Comparison of ENCODE assay signal across 8 cellular contexts in the genomic region with DNA sequence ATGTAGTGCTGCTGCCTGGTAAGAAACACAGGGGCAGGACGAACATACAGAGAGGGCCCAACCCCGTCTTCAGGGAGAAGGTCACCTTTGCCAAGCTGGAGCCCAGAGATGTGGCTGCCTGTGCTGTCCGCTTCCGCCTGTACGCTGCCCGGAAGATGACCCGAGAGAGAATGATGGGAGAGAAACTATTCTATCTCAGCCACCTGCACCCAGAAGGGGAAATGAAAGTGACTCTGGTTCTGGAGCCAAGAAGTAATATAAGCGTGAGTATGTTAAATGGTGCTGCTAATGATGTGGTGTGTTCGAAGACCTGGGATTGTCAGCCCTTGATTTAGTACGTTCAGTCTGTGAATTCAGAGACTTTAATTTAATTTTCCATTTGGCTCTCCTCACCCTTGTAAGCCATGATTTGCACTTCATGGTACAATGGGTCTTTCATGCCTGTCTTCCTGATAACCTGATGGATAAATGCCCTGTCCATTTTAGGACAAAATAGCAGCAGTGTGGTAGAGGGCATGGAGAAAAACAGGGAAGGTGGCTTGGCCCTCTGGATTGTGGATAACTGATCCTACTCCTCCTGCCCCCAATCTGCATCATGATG.
DNase-seq lines count a peak whose midpoint lies in the region; ATAC-seq and TF ChIP-seq lines count a peak whose summit lies in the region.

No MANE protein-coding gene starts in this region.

- H3K36me3 Mint-ChIP-seq in activated naive CD8-positive, alpha-beta T cell treated with anti-CD3 and anti-CD28 coated beads for 36 hours = no peaks in the 10 kb centered on the region

- no peak for TF ChIP-seq CTCF in BE2C (IDR thresholded peaks at IDR 0.05; ENCODE audit: low read depth, low read length)

- H3K27me3 Mint-ChIP-seq in activated naive CD8-positive, alpha-beta T cell treated with anti-CD3 and anti-CD28 coated beads for 36 hours = no peaks in the 10 kb centered on the region

- no peaks in the 10 kb centered on the region for H3K9me3 ChIP-seq in SJCRH30 (replicated peaks)
- no peaks in the 10 kb centered on the region for H3K9me3 ChIP-seq in BE2C

- H3K4me1 ChIP-seq in SJCRH30 (no peaks in the 10 kb centered on the region), BE2C (no peaks in the 10 kb centered on the region)

- peaks cover 33% of the 10 kb centered on the region for H3K4me1 Mint-ChIP-seq in activated naive CD8-positive, alpha-beta T cell treated with anti-CD3 and anti-CD28 coated beads for 36 hours

- H3K27ac ChIP-seq in SJCRH30 = no peak overlapping the region

- no peak overlapping the region for H3K4me3 ChIP-seq in SJCRH30
- no peak overlapping the region for H3K4me3 ChIP-seq in BE2C (ENCODE audit: low read depth, low read length)

- DNase-seq in germinal center (ENCODE audit: low spot score) = peak; percentile 45
- DNase-seq in left lobe of liver (ENCODE audit: low spot score) = no peak
- no peak for DNase-seq in SJCRH30
- DNase-seq in BE2C = no peak
- DNase-seq in activated naive CD8-positive, alpha-beta T cell treated with anti-CD3 and anti-CD28 coated beads for 36 hours = no peak

- H3K36me3 ChIP-seq in SJCRH30 (no peaks in the 10 kb centered on the region), BE2C (no peaks in the 10 kb centered on the region)

- peaks cover 8% of the 10 kb centered on the region for H3K9me3 Mint-ChIP-seq in activated naive CD8-positive, alpha-beta T cell treated with anti-CD3 and anti-CD28 coated beads for 36 hours

- ATAC-seq in GM18907 (IDR thresholded peaks at IDR 0.05; ENCODE audit: unreplicated experiment) = peak; percentile 96
- peak; percentile 93 for ATAC-seq in GM21723 (IDR thresholded peaks at IDR 0.05; ENCODE audit: unreplicated experiment)
- ATAC-seq in HG03378 (IDR thresholded peaks at IDR 0.05; ENCODE audit: unreplicated experiment) = peak; percentile 96
- no peak for ATAC-seq in left lobe of liver

- no peaks in the 10 kb centered on the region for H3K27me3 ChIP-seq in SJCRH30
- 0 out of 2 replicates have a peak, but pooled peaks cover 3% of the 10 kb centered on the region for H3K27me3 ChIP-seq in BE2C

- no peak overlapping the region for H3K27ac Mint-ChIP-seq in activated naive CD8-positive, alpha-beta T cell treated with anti-CD3 and anti-CD28 coated beads for 36 hours

- no peak overlapping the region for H3K4me3 Mint-ChIP-seq in activated naive CD8-positive, alpha-beta T cell treated with anti-CD3 and anti-CD28 coated beads for 36 hours
